1 cellular context compared by ENCODE assay signal in the genomic region with DNA sequence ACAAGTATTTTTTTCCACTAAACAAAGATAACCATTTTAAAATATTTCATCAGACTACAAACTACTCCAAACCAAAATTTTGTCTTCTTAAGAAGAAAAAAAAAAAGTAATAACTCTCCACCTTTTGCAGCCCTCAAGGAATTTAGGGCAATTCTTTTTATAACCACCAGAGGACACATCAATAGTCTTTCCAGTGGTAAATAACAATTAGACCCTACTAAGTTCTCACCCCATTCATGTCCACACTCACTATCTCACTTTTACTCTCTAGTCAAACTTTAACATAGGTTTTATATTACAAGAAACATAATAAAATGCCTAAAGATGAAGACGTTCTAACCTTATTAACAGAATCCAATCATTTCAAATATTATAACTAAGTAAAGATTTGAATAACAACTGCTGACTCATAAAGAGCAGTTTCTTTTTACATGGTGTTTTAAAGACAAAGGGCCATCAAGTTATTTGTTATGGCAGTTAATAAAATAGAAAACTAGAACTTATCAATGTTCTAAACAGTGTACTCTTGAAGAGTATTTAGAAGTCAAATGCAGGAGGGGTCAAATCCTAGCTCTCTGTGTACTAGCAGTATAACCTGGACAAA.
TF ChIP-seq lines count a peak whose summit lies in the region.

No MANE protein-coding gene starts in this region.

TF ChIP-seq in GM12878, 131 proteins besides CTCF, POLR2A, EP300 and RAD21 (continued from another document):
- TF ChIP-seq, protein P1, sequence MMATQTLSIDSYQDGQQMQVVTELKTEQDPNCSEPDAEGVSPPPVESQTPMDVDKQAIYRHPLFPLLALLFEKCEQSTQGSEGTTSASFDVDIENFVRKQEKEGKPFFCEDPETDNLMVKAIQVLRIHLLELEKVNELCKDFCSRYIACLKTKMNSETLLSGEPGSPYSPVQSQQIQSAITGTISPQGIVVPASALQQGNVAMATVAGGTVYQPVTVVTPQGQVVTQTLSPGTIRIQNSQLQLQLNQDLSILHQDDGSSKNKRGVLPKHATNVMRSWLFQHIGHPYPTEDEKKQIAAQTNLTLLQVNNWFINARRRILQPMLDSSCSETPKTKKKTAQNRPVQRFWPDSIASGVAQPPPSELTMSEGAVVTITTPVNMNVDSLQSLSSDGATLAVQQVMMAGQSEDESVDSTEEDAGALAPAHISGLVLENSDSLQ (IDR thresholded peaks at IDR 0.05), result no peak
- 0 out of 2 replicates have a peak, but pooled peaks have one; percentile 22 for TF ChIP-seq SMC3 (IDR thresholded peaks at IDR 0.05; ENCODE audit: borderline replicate concordance, low read length)
- no peak for TF ChIP-seq PAX5 (IDR thresholded peaks at IDR 0.05; ENCODE audit: borderline replicate concordance, low read depth, low read length)
- TF ChIP-seq, protein P2, sequence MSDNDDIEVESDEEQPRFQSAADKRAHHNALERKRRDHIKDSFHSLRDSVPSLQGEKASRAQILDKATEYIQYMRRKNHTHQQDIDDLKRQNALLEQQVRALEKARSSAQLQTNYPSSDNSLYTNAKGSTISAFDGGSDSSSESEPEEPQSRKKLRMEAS (IDR thresholded peaks at IDR 0.05; ENCODE audit: low read depth, low read length), result no peak
- TF ChIP-seq, protein P3, sequence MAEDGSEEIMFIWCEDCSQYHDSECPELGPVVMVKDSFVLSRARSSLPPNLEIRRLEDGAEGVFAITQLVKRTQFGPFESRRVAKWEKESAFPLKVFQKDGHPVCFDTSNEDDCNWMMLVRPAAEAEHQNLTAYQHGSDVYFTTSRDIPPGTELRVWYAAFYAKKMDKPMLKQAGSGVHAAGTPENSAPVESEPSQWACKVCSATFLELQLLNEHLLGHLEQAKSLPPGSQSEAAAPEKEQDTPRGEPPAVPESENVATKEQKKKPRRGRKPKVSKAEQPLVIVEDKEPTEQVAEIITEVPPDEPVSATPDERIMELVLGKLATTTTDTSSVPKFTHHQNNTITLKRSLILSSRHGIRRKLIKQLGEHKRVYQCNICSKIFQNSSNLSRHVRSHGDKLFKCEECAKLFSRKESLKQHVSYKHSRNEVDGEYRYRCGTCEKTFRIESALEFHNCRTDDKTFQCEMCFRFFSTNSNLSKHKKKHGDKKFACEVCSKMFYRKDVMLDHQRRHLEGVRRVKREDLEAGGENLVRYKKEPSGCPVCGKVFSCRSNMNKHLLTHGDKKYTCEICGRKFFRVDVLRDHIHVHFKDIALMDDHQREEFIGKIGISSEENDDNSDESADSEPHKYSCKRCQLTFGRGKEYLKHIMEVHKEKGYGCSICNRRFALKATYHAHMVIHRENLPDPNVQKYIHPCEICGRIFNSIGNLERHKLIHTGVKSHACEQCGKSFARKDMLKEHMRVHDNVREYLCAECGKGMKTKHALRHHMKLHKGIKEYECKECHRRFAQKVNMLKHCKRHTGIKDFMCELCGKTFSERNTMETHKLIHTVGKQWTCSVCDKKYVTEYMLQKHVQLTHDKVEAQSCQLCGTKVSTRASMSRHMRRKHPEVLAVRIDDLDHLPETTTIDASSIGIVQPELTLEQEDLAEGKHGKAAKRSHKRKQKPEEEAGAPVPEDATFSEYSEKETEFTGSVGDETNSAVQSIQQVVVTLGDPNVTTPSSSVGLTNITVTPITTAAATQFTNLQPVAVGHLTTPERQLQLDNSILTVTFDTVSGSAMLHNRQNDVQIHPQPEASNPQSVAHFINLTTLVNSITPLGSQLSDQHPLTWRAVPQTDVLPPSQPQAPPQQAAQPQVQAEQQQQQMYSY (CRISPR knock-in tag; IDR thresholded peaks at IDR 0.05), result no peak
- no peak for TF ChIP-seq CBX3 (IDR thresholded peaks at IDR 0.05; ENCODE audit: borderline replicate concordance, low read depth)
- TF ChIP-seq SMAD5 (IDR thresholded peaks at IDR 0.05; ENCODE audit: low read depth), result no peak
- 0 out of 2 replicates have a peak, but pooled peaks have one; percentile 8 for TF ChIP-seq JUNB (IDR thresholded peaks at IDR 0.05)
- TF ChIP-seq KLF5 (IDR thresholded peaks at IDR 0.05; ENCODE audit: partially characterized antibody), result no peak
- no peak for TF ChIP-seq SREBF1 (IDR thresholded peaks at IDR 0.05; ENCODE audit: low read length)
- no peak for TF ChIP-seq STAT3 (IDR thresholded peaks at IDR 0.05; ENCODE audit: low read depth, low read length)
- no peak for TF ChIP-seq BHLHE40 (IDR thresholded peaks at IDR 0.05; ENCODE audit: borderline replicate concordance in 1 of 2, low read depth in 2 of 2, low read length in 1 of 2)
- TF ChIP-seq NRF1 (conservative IDR thresholded peaks at IDR 0.05; ENCODE audit: low read depth, low read length), result no peak
- TF ChIP-seq FOS (IDR thresholded peaks at IDR 0.05; ENCODE audit: borderline replicate concordance, extremely low read depth, insufficient read length), result no peak
- TF ChIP-seq, protein P4, sequence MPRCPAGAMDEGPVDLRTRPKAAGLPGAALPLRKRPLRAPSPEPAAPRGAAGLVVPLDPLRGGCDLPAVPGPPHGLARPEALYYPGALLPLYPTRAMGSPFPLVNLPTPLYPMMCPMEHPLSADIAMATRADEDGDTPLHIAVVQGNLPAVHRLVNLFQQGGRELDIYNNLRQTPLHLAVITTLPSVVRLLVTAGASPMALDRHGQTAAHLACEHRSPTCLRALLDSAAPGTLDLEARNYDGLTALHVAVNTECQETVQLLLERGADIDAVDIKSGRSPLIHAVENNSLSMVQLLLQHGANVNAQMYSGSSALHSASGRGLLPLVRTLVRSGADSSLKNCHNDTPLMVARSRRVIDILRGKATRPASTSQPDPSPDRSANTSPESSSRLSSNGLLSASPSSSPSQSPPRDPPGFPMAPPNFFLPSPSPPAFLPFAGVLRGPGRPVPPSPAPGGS (IDR thresholded peaks at IDR 0.05; ENCODE audit: borderline replicate concordance, insufficient read depth, low read depth, low read length, poor library complexity, severe bottlenecking), result no peak
- TF ChIP-seq POU2F2 (IDR thresholded peaks at IDR 0.05; ENCODE audit: borderline replicate concordance, low read depth, low read length), result no peak
- TF ChIP-seq YY1 (IDR thresholded peaks at IDR 0.05; ENCODE audit: low read depth, low read length), result no peak
